ENCODE assay signal across 16 cellular contexts in the genomic region with DNA sequence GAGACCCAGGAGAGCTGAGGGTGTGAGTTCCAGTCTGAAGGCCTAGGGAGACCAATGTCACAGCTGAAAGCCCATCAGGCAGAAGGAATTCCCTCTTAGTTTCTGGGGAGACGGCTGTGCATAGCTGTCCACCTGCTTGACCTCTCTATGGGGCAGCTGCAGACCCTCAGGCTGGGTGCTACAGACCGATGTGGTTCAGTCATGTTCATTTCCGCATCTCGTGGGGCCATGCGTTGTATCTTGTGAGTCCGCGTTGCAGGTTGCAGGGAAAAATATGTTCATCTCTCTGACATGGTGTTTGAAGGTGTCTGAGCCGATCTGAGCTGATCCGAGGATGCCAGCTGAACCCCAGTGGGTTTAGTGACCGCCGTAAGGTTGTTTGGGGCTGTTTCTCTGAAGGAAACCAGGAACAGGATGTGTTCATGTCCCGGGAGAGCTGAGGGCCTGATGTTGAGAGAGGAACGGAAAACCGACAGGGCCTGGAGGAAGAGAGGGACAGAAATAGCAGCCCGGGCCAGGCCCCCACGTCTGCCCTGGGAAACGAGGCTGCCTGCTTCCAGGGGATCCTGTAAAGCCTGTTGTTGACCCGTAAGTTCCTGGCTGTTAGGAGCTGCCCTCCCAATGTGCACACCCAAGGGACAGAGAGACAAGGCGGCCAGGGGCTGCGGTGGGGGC. TPM values are rescaled to one million over a fixed set of nuclear protein-coding genes. Genes with fewer than 3 reads are reported as not detected.
DNase-seq lines count a peak whose midpoint lies in the region; ATAC-seq and TF ChIP-seq lines count a peak whose summit lies in the region.
"Had no signal": no experiment of that assay in that cellular context is flagged by ENCODE, and none has a peak within 500 bp of the region (broad histone marks: within the 10 kb centered on the region; RNA-seq: fewer than 3 reads in every experiment).

No MANE protein-coding gene starts in this region.

- H3K27ac Mint-ChIP-seq in activated CD8-positive, alpha-beta T cell treated with anti-CD3 and anti-CD28 coated beads, Interleukin-2, amount 10 ng/mL, durations not matched to agents 7 days and 5 days, result peak overlapping the region; percentile 56

- intact Hi-C loops in right lobe of liver (cut with DNase I), result no loop called here

- H3K27me3 ChIP-seq in right lobe of liver, result no peaks in the 10 kb centered on the region
- H3K27me3 ChIP-seq: upper lobe of right lung had no signal

- WGBS in right lobe of liver (ENCODE audit: insufficient coverage, low coverage, low lambda C conversion rate, missing lambda C conversion rate), result 63% methylated on average over 9 of the region's 20 CpGs

- H3K4me1 Mint-ChIP-seq in activated CD8-positive, alpha-beta T cell treated with anti-CD3 and anti-CD28 coated beads, Interleukin-2, amount 10 ng/mL, durations not matched to agents 7 days and 5 days (ENCODE audit: low read depth), result peaks cover 18% of the 10 kb centered on the region

- H3K27ac ChIP-seq in right lobe of liver, result no peak overlapping the region
- H3K27ac ChIP-seq: upper lobe of right lung had no signal

- H3K27me3 Mint-ChIP-seq in activated CD8-positive, alpha-beta T cell treated with anti-CD3 and anti-CD28 coated beads, Interleukin-2, amount 10 ng/mL, durations not matched to agents 7 days and 5 days (ENCODE audit: low read depth), result no peaks in the 10 kb centered on the region

- H3K4me3 ChIP-seq in right lobe of liver, result no peak overlapping the region
- H3K4me3 ChIP-seq: upper lobe of right lung had no signal

- no peak for TF ChIP-seq POLR2A in right lobe of liver (IDR thresholded peaks at IDR 0.05)

- H3K36me3 Mint-ChIP-seq in activated CD8-positive, alpha-beta T cell treated with anti-CD3 and anti-CD28 coated beads, Interleukin-2, amount 10 ng/mL, durations not matched to agents 7 days and 5 days (ENCODE audit: low read depth), result no peaks in the 10 kb centered on the region

- no peak for ATAC-seq in activated CD8-positive, alpha-beta T cell treated with anti-CD3 and anti-CD28 coated beads, Interleukin-2, amount 10 ng/mL, durations not matched to agents 7 days and 5 days
- ATAC-seq in right lobe of liver (peak; percentile 43 to 74 (median 63)), GM19023 (IDR thresholded peaks at IDR 0.05; ENCODE audit: unreplicated experiment) (no peak)
- ATAC-seq in stimulated activated naive CD8-positive, alpha-beta T cell treated with anti-CD3 and anti-CD28 coated beads, Interleukin-15, Interleukin-2, amounts not matched to agents 100 U/mL and 50 U/mL, for 24 hours, result no peak
- ATAC-seq: upper lobe of right lung had no signal

- H3K9me3 Mint-ChIP-seq in activated CD8-positive, alpha-beta T cell treated with anti-CD3 and anti-CD28 coated beads, Interleukin-2, amount 10 ng/mL, durations not matched to agents 7 days and 5 days (ENCODE audit: insufficient read depth), result peaks cover 6% of the 10 kb centered on the region

- H3K36me3 ChIP-seq in right lobe of liver, result no peaks in the 10 kb centered on the region
- H3K36me3 ChIP-seq: upper lobe of right lung had no signal

- H3K4me3 Mint-ChIP-seq in activated CD8-positive, alpha-beta T cell treated with anti-CD3 and anti-CD28 coated beads, Interleukin-2, amount 10 ng/mL, durations not matched to agents 7 days and 5 days, result no peak overlapping the region

- no peak for TF ChIP-seq CTCF in right lobe of liver (IDR thresholded peaks at IDR 0.05)

- peak; percentile 46 for DNase-seq in activated CD8-positive, alpha-beta memory T cell treated with anti-CD3 and anti-CD28 coated beads for 24 hours
- DNase-seq in activated CD8-positive, alpha-beta memory T cell treated with anti-CD3 and anti-CD28 coated beads, Interleukin-2, amount 50 U/mL, for 4 hours, result no peak
- DNase-seq in activated CD8-positive, alpha-beta T cell treated with anti-CD3 and anti-CD28 coated beads, Interleukin-2, amount 10 ng/mL, durations not matched to agents 7 days and 5 days, result peak; percentile 14
- peak in 1 of 3 donors; percentile 42 for DNase-seq in right lobe of liver
- peak; percentile 4 for DNase-seq in stimulated activated naive CD8-positive, alpha-beta T cell treated with anti-CD3 and anti-CD28 coated beads, Interleukin-15, Interleukin-2, amounts not matched to agents 100 U/mL and 50 U/mL, for 24 hours
- DNase-seq in inferior parietal cortex (ENCODE audit: extremely low spot score), result no peak
- no peak for DNase-seq in NAMALWA (ENCODE audit: low spot score)
- DNase-seq: effector CD8-positive, alpha-beta T cell; foreskin fibroblast; KG1; NCI-H187; SHP77 treated with DMSO at 0.1 percent for 48 hours; upper lobe of right lung had no signal

- POLR2A ChIA-PET in activated CD8-positive, alpha-beta T cell treated with anti-CD3 and anti-CD28 coated beads, Interleukin-2, amount 10 ng/mL, durations not matched to agents 7 days and 5 days (lab: Charles Lee), result no interaction called here

- H3K4me1 ChIP-seq in right lobe of liver, result no peaks in the 10 kb centered on the region
- H3K4me1 ChIP-seq: upper lobe of right lung had no signal

- H3K9me3 ChIP-seq in right lobe of liver, result no peaks in the 10 kb centered on the region
- H3K9me3 ChIP-seq: upper lobe of right lung had no signal

- CTCF ChIA-PET in activated CD8-positive, alpha-beta T cell treated with anti-CD3 and anti-CD28 coated beads, Interleukin-2, amount 10 ng/mL, durations not matched to agents 7 days and 5 days (lab: Charles Lee), result no interaction called here

RNA-seq across cellular contexts. Expression of gene P2RY8, which starts 9.8 kb away (rescaled TPM):
- 10 to 100 TPM; 62.9 to 65.5 TPM for total RNA-seq in activated CD8-positive, alpha-beta T cell treated with anti-CD3 and anti-CD28 coated beads, Interleukin-2, amount 10 ng/mL, durations not matched to agents 7 days and 5 days
- under 1 TPM; 0.37 to 0.87 (median 0.73) TPM for total RNA-seq in right lobe of liver
- total RNA-seq: astrocyte, kidney epithelial cell had no signal

RNA-seq across cellular contexts. Expression of gene AKAP17A, which starts 44.7 kb away (rescaled TPM):
- total RNA-seq in activated CD8-positive, alpha-beta T cell treated with anti-CD3 and anti-CD28 coated beads, Interleukin-2, amount 10 ng/mL, durations not matched to agents 7 days and 5 days, result 10 to 100 TPM; 62.5 to 66.4 TPM
- 10 to 100 TPM; 15.1 to 33.2 (median 24.0) TPM for total RNA-seq in right lobe of liver

Comparison
In these comparisons a context has a peak if more than half of its experiments do, and no peak if none do; other contexts are left out.
1. DNase-seq: peak in activated CD8-positive, alpha-beta memory T cell treated with anti-CD3 and anti-CD28 coated beads for 24 hours (single experiment), activated CD8-positive, alpha-beta T cell treated with anti-CD3 and anti-CD28 coated beads, Interleukin-2, amount 10 ng/mL, durations not matched to agents 7 days and 5 days (single experiment) and stimulated activated naive CD8-positive, alpha-beta T cell treated with anti-CD3 and anti-CD28 coated beads, Interleukin-15, Interleukin-2, amounts not matched to agents 100 U/mL and 50 U/mL, for 24 hours (single experiment); none in activated CD8-positive, alpha-beta memory T cell treated with anti-CD3 and anti-CD28 coated beads, Interleukin-2, amount 50 U/mL, for 4 hours (single experiment), inferior parietal cortex (single experiment) and NAMALWA (single experiment).
2. ATAC-seq: peak in right lobe of liver (4 of 4); none in activated CD8-positive, alpha-beta T cell treated with anti-CD3 and anti-CD28 coated beads, Interleukin-2, amount 10 ng/mL, durations not matched to agents 7 days and 5 days (single experiment), stimulated activated naive CD8-positive, alpha-beta T cell treated with anti-CD3 and anti-CD28 coated beads, Interleukin-15, Interleukin-2, amounts not matched to agents 100 U/mL and 50 U/mL, for 24 hours (single experiment) and GM19023 (single experiment).
3. RNA of gene P2RY8, which starts 9.8 kb away (total RNA-seq): 62.9 to 65.5 TPM in activated CD8-positive, alpha-beta T cell treated with anti-CD3 and anti-CD28 coated beads, Interleukin-2, amount 10 ng/mL, durations not matched to agents 7 days and 5 days; 0.37 to 0.87 TPM in right lobe of liver; every median in the first group is over 10 times any median in the second.